In genomic region chr18:63161032-63161727, GRCh38 we compare ENCODE assay signal across 8 cellular contexts.
A peak's percentile ranks its signal among the peaks of the same experiment; 100 is the strongest.
DNase-seq lines count a peak whose midpoint lies in the region; ATAC-seq lines count a peak whose summit lies in the region.

No MANE protein-coding gene starts in this region.

- no peaks in the 10 kb centered on the region for H3K27me3 Mint-ChIP-seq in activated CD4-positive, alpha-beta memory T cell treated with anti-CD3 and anti-CD28 coated beads, Interleukin-2, amount 10 ng/mL, durations not matched to agents 7 days and 5 days

- peak overlapping the region; percentile 95 for H3K27ac Mint-ChIP-seq in activated CD4-positive, alpha-beta memory T cell treated with anti-CD3 and anti-CD28 coated beads, Interleukin-2, amount 10 ng/mL, durations not matched to agents 7 days and 5 days

- POLR2A ChIA-PET in activated CD4-positive, alpha-beta memory T cell treated with anti-CD3 and anti-CD28 coated beads, Interleukin-2, amount 10 ng/mL, durations not matched to agents 7 days and 5 days (lab: Charles Lee) = interaction anchor here (0.7 to 3.1 kb wide), 27 partner anchors 9 to 261 kb away, joined by 3 to 42 read pairs (median 7); partner anchors contain the start of genes BCL2 and VPS4B

- H3K27ac ChIP-seq in mucosa of rectum (ENCODE audit: low read depth in 2 of 2, low read length in 2 of 2) (peak overlapping the region; percentile 82 to 88), SJCRH30 (no peak overlapping the region)

- H3K4me3 Mint-ChIP-seq in activated CD4-positive, alpha-beta memory T cell treated with anti-CD3 and anti-CD28 coated beads, Interleukin-2, amount 10 ng/mL, durations not matched to agents 7 days and 5 days = peak overlapping the region; percentile 76

- H3K4me1 Mint-ChIP-seq in activated CD4-positive, alpha-beta memory T cell treated with anti-CD3 and anti-CD28 coated beads, Interleukin-2, amount 10 ng/mL, durations not matched to agents 7 days and 5 days = peaks cover 94% of the 10 kb centered on the region

- H3K9me3 ChIP-seq in mucosa of rectum (ENCODE audit: control insufficient read depth in 2 of 2, low read length in 2 of 2) = no peaks in the 10 kb centered on the region
- H3K9me3 ChIP-seq in SJCRH30 (replicated peaks) = no peaks in the 10 kb centered on the region

- CTCF ChIA-PET in activated CD4-positive, alpha-beta memory T cell treated with anti-CD3 and anti-CD28 coated beads, Interleukin-2, amount 10 ng/mL, durations not matched to agents 7 days and 5 days (lab: Charles Lee) = interaction anchor here (1.0 to 2.9 kb wide), 2 partner anchors 44 to 157 kb away, joined by 4 to 16 read pairs; no protein-coding TSS in a partner anchor

- H3K36me3 ChIP-seq in mucosa of rectum (ENCODE audit: control insufficient read depth in 2 of 2, insufficient read depth in 2 of 2, low read length in 2 of 2) = no peaks in the 10 kb centered on the region
- no peaks in the 10 kb centered on the region for H3K36me3 ChIP-seq in SJCRH30

- no peaks in the 10 kb centered on the region for H3K27me3 ChIP-seq in mucosa of rectum (ENCODE audit: control insufficient read depth in 2 of 2, insufficient read depth in 2 of 2, low read length in 2 of 2)
- no peaks in the 10 kb centered on the region for H3K27me3 ChIP-seq in SJCRH30

- peak overlapping the region in 1 of 2 donors; percentile 17 for H3K4me3 ChIP-seq in mucosa of rectum (ENCODE audit: low read length in 2 of 2)
- no peak overlapping the region for H3K4me3 ChIP-seq in SJCRH30

- ATAC-seq in GM18873 (IDR thresholded peaks at IDR 0.05; ENCODE audit: low FRiP score, unreplicated experiment) (peak; percentile 11), HG02840 (IDR thresholded peaks at IDR 0.05; ENCODE audit: low FRiP score, unreplicated experiment) (peak; percentile 25)

- peak overlapping the region; percentile 14 to 20 for H3K9ac ChIP-seq in mucosa of rectum (ENCODE audit: low read depth in 1 of 2, low read length in 2 of 2)

- H3K36me3 Mint-ChIP-seq in activated CD4-positive, alpha-beta memory T cell treated with anti-CD3 and anti-CD28 coated beads, Interleukin-2, amount 10 ng/mL, durations not matched to agents 7 days and 5 days (ENCODE audit: low read depth) = peaks cover 47% of the 10 kb centered on the region

- peak; percentile 37 for DNase-seq in activated CD4-positive, alpha-beta memory T cell treated with anti-CD3 and anti-CD28 coated beads, Interleukin-2, amount 10 ng/mL, durations not matched to agents 7 days and 5 days
- DNase-seq in cerebellar nuclear complex (lab: John Stamatoyannopoulos, UW) (no peak), pons (ENCODE audit: low spot score) (no peak), SJCRH30 (no peak), hypothalamus (lab: John Stamatoyannopoulos, UW) (no peak)

- no peaks in the 10 kb centered on the region for H3K9me3 Mint-ChIP-seq in activated CD4-positive, alpha-beta memory T cell treated with anti-CD3 and anti-CD28 coated beads, Interleukin-2, amount 10 ng/mL, durations not matched to agents 7 days and 5 days

- H3K4me1 ChIP-seq in mucosa of rectum (ENCODE audit: control insufficient read depth in 2 of 2, insufficient read depth in 2 of 2, low read length in 2 of 2) (peaks cover 36 to 42% of the 10 kb centered on the region in 2 donors), SJCRH30 (no peaks in the 10 kb centered on the region)
